ENCODE assay signal across 1 cellular context in the genomic region with DNA sequence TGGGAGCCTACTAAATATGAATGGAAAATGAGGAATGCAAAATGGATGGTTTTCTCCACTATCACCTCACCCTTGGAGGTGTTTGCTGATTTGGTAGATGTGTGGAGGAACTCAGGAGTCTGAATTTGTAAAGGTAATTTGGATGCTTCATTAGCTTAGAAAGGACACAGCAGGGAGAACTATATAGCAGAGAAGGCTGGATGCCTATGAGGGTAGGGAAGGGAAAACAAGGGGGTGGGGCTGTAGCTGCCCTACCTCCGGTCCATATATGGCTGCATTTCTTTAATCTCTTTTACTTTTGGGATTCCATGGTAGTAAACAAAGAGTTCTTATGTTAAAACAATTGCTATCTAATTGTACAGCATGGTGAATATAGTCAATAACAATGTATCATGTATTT.
TF ChIP-seq lines count a peak whose summit lies in the region.

No MANE protein-coding gene starts in this region.

TF ChIP-seq in GM23338, 12 proteins besides CTCF, POLR2A, EP300 and RAD21 (continued from another document):
- TF ChIP-seq, protein P1, sequence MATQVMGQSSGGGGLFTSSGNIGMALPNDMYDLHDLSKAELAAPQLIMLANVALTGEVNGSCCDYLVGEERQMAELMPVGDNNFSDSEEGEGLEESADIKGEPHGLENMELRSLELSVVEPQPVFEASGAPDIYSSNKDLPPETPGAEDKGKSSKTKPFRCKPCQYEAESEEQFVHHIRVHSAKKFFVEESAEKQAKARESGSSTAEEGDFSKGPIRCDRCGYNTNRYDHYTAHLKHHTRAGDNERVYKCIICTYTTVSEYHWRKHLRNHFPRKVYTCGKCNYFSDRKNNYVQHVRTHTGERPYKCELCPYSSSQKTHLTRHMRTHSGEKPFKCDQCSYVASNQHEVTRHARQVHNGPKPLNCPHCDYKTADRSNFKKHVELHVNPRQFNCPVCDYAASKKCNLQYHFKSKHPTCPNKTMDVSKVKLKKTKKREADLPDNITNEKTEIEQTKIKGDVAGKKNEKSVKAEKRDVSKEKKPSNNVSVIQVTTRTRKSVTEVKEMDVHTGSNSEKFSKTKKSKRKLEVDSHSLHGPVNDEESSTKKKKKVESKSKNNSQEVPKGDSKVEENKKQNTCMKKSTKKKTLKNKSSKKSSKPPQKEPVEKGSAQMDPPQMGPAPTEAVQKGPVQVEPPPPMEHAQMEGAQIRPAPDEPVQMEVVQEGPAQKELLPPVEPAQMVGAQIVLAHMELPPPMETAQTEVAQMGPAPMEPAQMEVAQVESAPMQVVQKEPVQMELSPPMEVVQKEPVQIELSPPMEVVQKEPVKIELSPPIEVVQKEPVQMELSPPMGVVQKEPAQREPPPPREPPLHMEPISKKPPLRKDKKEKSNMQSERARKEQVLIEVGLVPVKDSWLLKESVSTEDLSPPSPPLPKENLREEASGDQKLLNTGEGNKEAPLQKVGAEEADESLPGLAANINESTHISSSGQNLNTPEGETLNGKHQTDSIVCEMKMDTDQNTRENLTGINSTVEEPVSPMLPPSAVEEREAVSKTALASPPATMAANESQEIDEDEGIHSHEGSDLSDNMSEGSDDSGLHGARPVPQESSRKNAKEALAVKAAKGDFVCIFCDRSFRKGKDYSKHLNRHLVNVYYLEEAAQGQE (IDR thresholded peaks at IDR 0.05; ENCODE audit: unreplicated experiment): no peak
- TF ChIP-seq EZH2 (IDR thresholded peaks at IDR 0.05; ENCODE audit: low read depth, unreplicated experiment): no peak
- no peak for TF ChIP-seq EZH2phosphoT487 (IDR thresholded peaks at IDR 0.05; ENCODE audit: unreplicated experiment)
- TF ChIP-seq JUNB (IDR thresholded peaks at IDR 0.05; ENCODE audit: unreplicated experiment): no peak
- TF ChIP-seq POLR2AphosphoS5 (IDR thresholded peaks at IDR 0.05; ENCODE audit: low read depth): no peak
